6 cellular contexts compared by ENCODE assay signal in the genomic region with DNA sequence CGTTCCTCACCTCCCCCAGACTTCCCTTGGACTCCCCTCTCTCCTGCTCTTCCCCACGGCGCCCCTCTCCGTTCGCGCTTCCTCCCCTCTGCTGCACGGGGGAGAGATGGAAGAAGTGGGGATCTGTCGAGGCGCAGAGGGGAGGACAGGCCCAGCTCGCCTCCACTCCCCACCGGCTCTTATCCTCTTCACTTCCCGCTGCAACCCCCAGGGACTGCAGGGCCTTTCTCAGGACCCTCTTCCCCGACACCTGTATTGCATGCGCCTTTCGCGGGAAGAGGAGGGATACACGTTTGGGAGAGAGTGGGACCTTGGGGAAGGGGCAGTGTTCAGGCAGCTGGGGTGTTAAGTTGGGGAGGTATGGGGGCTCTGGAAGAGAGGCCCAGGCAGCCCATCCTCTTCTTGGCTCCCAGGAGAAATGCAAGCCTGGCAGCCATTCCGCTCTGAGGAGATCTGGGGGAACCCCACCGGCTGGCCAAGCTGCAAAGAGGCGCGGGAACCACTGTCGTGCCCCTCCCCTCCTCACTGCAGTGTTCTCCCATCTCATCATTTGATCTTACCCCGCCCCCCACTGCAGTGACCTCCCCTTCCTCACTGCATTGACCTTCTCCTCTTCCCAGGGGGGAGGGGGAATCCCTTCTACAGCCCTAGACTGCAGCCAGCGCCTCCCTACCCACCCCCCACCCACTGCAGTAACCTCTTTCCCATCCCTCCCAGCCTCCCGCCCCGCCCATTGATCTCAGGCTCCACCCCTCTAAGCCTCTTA. TPM values are rescaled to one million over a fixed set of nuclear protein-coding genes. Genes with fewer than 3 reads are reported as not detected.
A peak's percentile ranks its signal among the peaks of the same experiment; 100 is the strongest.
DNase-seq lines count a peak whose midpoint lies in the region; ATAC-seq and TF ChIP-seq lines count a peak whose summit lies in the region.

No MANE protein-coding gene starts in this region.

- peak overlapping the region; percentile 98 for H3K4me2 ChIP-seq in GM23338

- H3K4me3 ChIP-seq in GM23338 (peak overlapping the region; percentile 92), kidney epithelial cell (ENCODE audit: low read depth, low read length) (peak overlapping the region; percentile 75)

- peaks cover 6% of the 10 kb centered on the region for H3K36me3 ChIP-seq in GM23338 (ENCODE audit: insufficient read depth)
- no peaks in the 10 kb centered on the region for H3K36me3 ChIP-seq in kidney epithelial cell (ENCODE audit: control insufficient read depth, insufficient read depth, low read length)

- H3K27ac ChIP-seq in GM23338 (ENCODE audit: low read depth): no peak overlapping the region

- H3K9me3 Mint-ChIP-seq in GM23338: no peaks in the 10 kb centered on the region
- no peaks in the 10 kb centered on the region for H3K9me3 Mint-ChIP-seq in T-helper 2 cell treated with Interferon-gamma antibody and Interleukin-4, amounts not matched to agents 5 μg/mL and 100 μg/mL, for 36 hours

- H3K27me3 Mint-ChIP-seq in GM23338 (ENCODE audit: insufficient read depth, low read depth, poor library complexity): peaks cover 17% of the 10 kb centered on the region
- no peaks in the 10 kb centered on the region for H3K27me3 Mint-ChIP-seq in T-helper 2 cell treated with Interferon-gamma antibody and Interleukin-4, amounts not matched to agents 5 μg/mL and 100 μg/mL, for 36 hours (ENCODE audit: low read depth)

- H4K20me1 ChIP-seq in GM23338 (replicated peaks; ENCODE audit: insufficient read depth): no peaks in the 10 kb centered on the region

- H3K27ac Mint-ChIP-seq in GM23338: peak overlapping the region; percentile 43; the same call in 1 of the 2 replicates
- peak overlapping the region; percentile 88 for H3K27ac Mint-ChIP-seq in T-helper 2 cell treated with Interferon-gamma antibody and Interleukin-4, amounts not matched to agents 5 μg/mL and 100 μg/mL, for 36 hours

- H3K4me3 Mint-ChIP-seq in GM23338: peak overlapping the region; percentile 97
- H3K4me3 Mint-ChIP-seq in T-helper 2 cell treated with Interferon-gamma antibody and Interleukin-4, amounts not matched to agents 5 μg/mL and 100 μg/mL, for 36 hours: peak overlapping the region; percentile 95

- H3K9me2 ChIP-seq in GM23338 (ENCODE audit: insufficient read depth): no peaks in the 10 kb centered on the region

- peak; percentile 49 for ATAC-seq in GM23338
- no peak for ATAC-seq in GM21717 (IDR thresholded peaks at IDR 0.05; ENCODE audit: unreplicated experiment)

- DNase-seq in GM23338 (ENCODE audit: low spot score): peak; percentile 87
- no peak for DNase-seq in T-helper 2 cell treated with Interferon-gamma antibody and Interleukin-4, amounts not matched to agents 5 μg/mL and 100 μg/mL, for 36 hours (ENCODE audit: low spot score)
- DNase-seq in kidney epithelial cell (ENCODE audit: low read depth): no peak
- no peak for DNase-seq in Kasumi-1 (lab: John Stamatoyannopoulos, UW)
- DNase-seq in DMS 273 treated with DMSO at 0.1 percent for 48 hours (lab: John Stamatoyannopoulos, UW): no peak

- peak overlapping the region; percentile 85 for H2AFZ ChIP-seq in GM23338

- no peak for TF ChIP-seq CTCF in GM23338 (conservative IDR thresholded peaks at IDR 0.05; ENCODE audit: low read depth in 2 of 2)
- no peak for TF ChIP-seq CTCF in kidney epithelial cell (IDR thresholded peaks at IDR 0.05; ENCODE audit: insufficient read depth, low read length, poor library complexity, severe bottlenecking)

- H3K4me1 ChIP-seq in GM23338 (ENCODE audit: insufficient read depth): peaks cover 19% of the 10 kb centered on the region

- peaks cover 43% of the 10 kb centered on the region for H3K36me3 Mint-ChIP-seq in GM23338 (ENCODE audit: low read depth)
- H3K36me3 Mint-ChIP-seq in T-helper 2 cell treated with Interferon-gamma antibody and Interleukin-4, amounts not matched to agents 5 μg/mL and 100 μg/mL, for 36 hours (ENCODE audit: low read depth): peaks cover 34% of the 10 kb centered on the region

- 0 out of 2 replicates have a peak, but pooled peaks cover 15% of the 10 kb centered on the region for H3F3A ChIP-seq in GM23338 (replicated peaks; ENCODE audit: low read depth)

- H3K27me3 ChIP-seq in GM23338 (ENCODE audit: insufficient read depth): no peaks in the 10 kb centered on the region
- H3K27me3 ChIP-seq in kidney epithelial cell (ENCODE audit: control insufficient read depth, insufficient read depth, low read length): no peaks in the 10 kb centered on the region

- H3K4me1 Mint-ChIP-seq in GM23338: peaks cover 39% of the 10 kb centered on the region
- peaks cover 28% of the 10 kb centered on the region for H3K4me1 Mint-ChIP-seq in T-helper 2 cell treated with Interferon-gamma antibody and Interleukin-4, amounts not matched to agents 5 μg/mL and 100 μg/mL, for 36 hours (ENCODE audit: low read depth)

- H3K79me2 ChIP-seq in GM23338 (replicated peaks; ENCODE audit: insufficient read depth): peaks cover 8% of the 10 kb centered on the region

TF ChIP-seq in GM23338, 12 proteins besides CTCF, POLR2A, EP300 and RAD21 (continues in another document):
- TF ChIP-seq ZNF114 (CRISPR knock-in tag; IDR thresholded peaks at IDR 0.05): no peak
- no peak for TF ChIP-seq CREB1 (CRISPR knock-in tag; IDR thresholded peaks at IDR 0.05; ENCODE audit: low read depth)
- no peak for TF ChIP-seq STAT1 (IDR thresholded peaks at IDR 0.05; ENCODE audit: unreplicated experiment)
- no peak for TF ChIP-seq EZH2 (IDR thresholded peaks at IDR 0.05; ENCODE audit: low read depth, unreplicated experiment)
- TF ChIP-seq POLR2AphosphoS5 (IDR thresholded peaks at IDR 0.05; ENCODE audit: low read depth): no peak

RNA-seq across cellular contexts. Expression of a gene that starts 0.8 kb away (rescaled TPM):
- total RNA-seq in GM23338 (2014; rRNA removed; shearing (Covaris generic)): 50.8 and 53.5 TPM in 2 replicates
- polyA plus RNA-seq in GM23338 (2016; fragmentation: Nextera tagmentation; extraction: Ambion mirVana): 43.5 and 50.0 TPM in 2 replicates
- 27.0 and 33.7 TPM in 2 replicates for total RNA-seq in kidney epithelial cell

RNA-seq across cellular contexts. Expression of a gene that starts 10.6 kb away (rescaled TPM):
- total RNA-seq in GM23338 (2014; rRNA removed; shearing (Covaris generic)): 2.5 and 9.1 TPM in 2 replicates
- 2.4 and 2.9 TPM in 2 replicates for polyA plus RNA-seq in GM23338 (2016; fragmentation: Nextera tagmentation; extraction: Ambion mirVana)
- 11.6 and 12.8 TPM in 2 replicates for total RNA-seq in kidney epithelial cell

RNA-seq across cellular contexts. Expression of a gene that starts 12.6 kb away (rescaled TPM):
- 49.6 and 52.8 TPM in 2 replicates for total RNA-seq in GM23338 (2014; rRNA removed; shearing (Covaris generic))
- polyA plus RNA-seq in GM23338 (2016; fragmentation: Nextera tagmentation; extraction: Ambion mirVana): 27.2 and 29.5 TPM in 2 replicates
- 32.7 and 38.6 TPM in 2 replicates for total RNA-seq in kidney epithelial cell

RNA-seq across cellular contexts. Expression of a gene that starts 28.4 kb away (rescaled TPM):
- total RNA-seq in GM23338 (2014; rRNA removed; shearing (Covaris generic)): not detected in 2 replicates
- not detected in 2 replicates for polyA plus RNA-seq in GM23338 (2016; fragmentation: Nextera tagmentation; extraction: Ambion mirVana)
- not detected in 2 replicates for total RNA-seq in kidney epithelial cell

RNA-seq across cellular contexts. Expression of a gene that starts 28.6 kb away (rescaled TPM):
- 186 and 204 TPM in 2 replicates for total RNA-seq in GM23338 (2014; rRNA removed; shearing (Covaris generic))
- 262 and 285 TPM in 2 replicates for polyA plus RNA-seq in GM23338 (2016; fragmentation: Nextera tagmentation; extraction: Ambion mirVana)
- total RNA-seq in kidney epithelial cell: 216 and 236 TPM in 2 replicates
